In the genomic region with DNA sequence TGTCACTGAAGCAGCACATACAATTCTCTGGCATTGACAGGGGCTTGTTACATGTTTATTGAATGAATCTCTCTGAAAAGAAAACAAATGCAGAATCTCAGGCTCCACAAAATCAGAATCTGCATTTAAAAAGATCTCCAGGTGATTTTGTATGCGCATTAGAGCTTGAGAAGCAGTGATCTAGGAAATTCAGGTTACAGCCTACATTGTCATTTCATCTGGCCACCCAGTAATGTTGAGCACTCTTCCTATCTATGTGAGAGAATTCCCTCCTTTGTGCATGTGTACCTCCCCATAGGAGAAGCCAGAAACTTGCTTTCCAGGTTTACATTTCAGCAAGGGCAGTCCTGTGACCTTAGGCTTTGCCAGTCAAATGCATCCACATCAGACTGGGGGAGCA, we compare ENCODE assay signal across 16 cellular contexts.
"Had no signal": no experiment of that assay in that cellular context is flagged by ENCODE, and none has a peak within 500 bp of the region (broad histone marks: within the 10 kb centered on the region; RNA-seq: fewer than 3 reads in every experiment).

No MANE protein-coding gene starts in this region.

- H3K9me3 Mint-ChIP-seq: naive thymus-derived CD8-positive, alpha-beta T cell; neural crest cell had no signal

- H3K4me1 ChIP-seq: heart right ventricle, spleen had no signal

- H3K27me3 Mint-ChIP-seq: naive thymus-derived CD8-positive, alpha-beta T cell had no signal

- H3K4me1 Mint-ChIP-seq: naive thymus-derived CD8-positive, alpha-beta T cell had no signal

- ATAC-seq: heart right ventricle; mucosa of descending colon; naive thymus-derived CD8-positive, alpha-beta T cell; sciatic nerve had no signal

- H3K36me3 Mint-ChIP-seq: naive thymus-derived CD8-positive, alpha-beta T cell had no signal

- H3K27ac Mint-ChIP-seq: naive thymus-derived CD8-positive, alpha-beta T cell had no signal

- H3K4me3 Mint-ChIP-seq: naive thymus-derived CD8-positive, alpha-beta T cell; neural crest cell had no signal

- DNase-seq: effector CD4-positive, alpha-beta T cell; heart right ventricle; hypothalamus; kidney glomerular epithelial cell; mucosa of descending colon; naive thymus-derived CD8-positive, alpha-beta T cell; posterior cingulate gyrus; spleen; stimulated activated CD4-positive, alpha-beta T cell treated with anti-CD3 and anti-CD28 coated beads, Interleukin-15, amount 100 ng/mL, for 24 hours; stimulated activated CD4-positive, alpha-beta T cell treated with anti-CD3 and anti-CD28 coated beads, Interleukin-1b, Interleukin-23, amount 100 ng/mL, for 48 hours; stimulated activated CD4-positive, alpha-beta T cell treated with anti-CD3 and anti-CD28 coated beads, Interleukin-4, amount 100 ng/mL, for 4 hours; stimulated activated naive CD4-positive, alpha-beta T cell; trophoblast cell had no signal

- H3K27ac ChIP-seq: coronary artery, heart right ventricle, spleen had no signal

- H3K27me3 ChIP-seq: heart right ventricle, spleen had no signal

- H3K9me3 ChIP-seq: heart right ventricle, mucosa of descending colon, spleen had no signal
